ENCODE assay signal across 30 cellular contexts in the genomic region with DNA sequence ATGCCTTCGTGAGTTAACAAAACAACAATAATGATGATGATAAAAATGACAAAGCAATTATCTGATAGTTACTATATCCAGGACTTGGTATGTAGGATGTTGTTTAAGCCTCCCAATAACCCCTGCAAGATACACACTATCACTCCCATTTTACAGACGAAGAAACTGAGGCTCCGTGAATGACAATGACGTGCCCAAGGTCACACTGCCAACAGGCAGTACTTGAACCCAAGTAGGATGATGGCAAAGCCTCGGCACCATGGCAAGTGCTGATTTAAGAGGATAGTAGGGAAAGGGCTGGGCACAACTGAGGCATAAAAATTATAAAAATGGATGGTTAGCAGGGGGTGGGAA.
"Had no signal": no experiment of that assay in that cellular context is flagged by ENCODE, and none has a peak within 500 bp of the region (broad histone marks: within the 10 kb centered on the region; RNA-seq: fewer than 3 reads in every experiment).

No MANE protein-coding gene starts in this region.

- H3K36me3 Mint-ChIP-seq: naive thymus-derived CD4-positive, alpha-beta T cell; natural killer cell treated with Interleukin-12 subunit alpha and Interleukin-12 subunit beta and Interleukin-15 and Interleukin-18, amount 100 ng/mL, for 72 hours; stimulated activated memory B cell treated with anti-CD40 and anti-IgM and Interleukin-4, amounts not matched to agents 10 μg/mL and 1 μg/mL and 100 μg/mL, for 72 hours; type B pancreatic cell had no signal

- H3K27me3 ChIP-seq: pancreas, testis had no signal

- H3K4me1 ChIP-seq: pancreas, prostate gland, spleen, suprapubic skin, testis, tibial artery, upper lobe of right lung, uterus had no signal

- H3K4me1 Mint-ChIP-seq: naive thymus-derived CD4-positive, alpha-beta T cell; neural crest cell; stimulated activated memory B cell treated with anti-CD40 and anti-IgM and Interleukin-4, amounts not matched to agents 10 μg/mL and 1 μg/mL and 100 μg/mL, for 72 hours; stimulated activated naive CD8-positive, alpha-beta T cell treated with anti-CD3 and anti-CD28 coated beads, Interleukin-15, amount 100 ng/mL, for 72 hours had no signal

- H3K27ac Mint-ChIP-seq: naive thymus-derived CD4-positive, alpha-beta T cell; natural killer cell treated with Interleukin-12 subunit alpha and Interleukin-12 subunit beta and Interleukin-15 and Interleukin-18, amount 100 ng/mL, for 72 hours; nephron progenitor cell; stimulated activated memory B cell treated with anti-CD40 and anti-IgM and Interleukin-4, amounts not matched to agents 10 μg/mL and 1 μg/mL and 100 μg/mL, for 72 hours; stimulated activated naive CD8-positive, alpha-beta T cell treated with anti-CD3 and anti-CD28 coated beads, Interleukin-15, amount 100 ng/mL, for 72 hours; type B pancreatic cell had no signal

- DNase-seq: naive thymus-derived CD4-positive, alpha-beta T cell; nephron progenitor cell; nucleus accumbens; pancreas; right cardiac atrium; spleen; stimulated activated CD4-positive, alpha-beta T cell treated with anti-CD3 and anti-CD28 coated beads, Interleukin-12 subunit alpha, Interleukin-12 subunit beta, amount 100 ng/mL, for 4 hours; stimulated activated CD4-positive, alpha-beta T cell treated with anti-CD3 and anti-CD28 coated beads, Interleukin-1b, Interleukin-23, amount 100 ng/mL, for 48 hours; stimulated activated CD4-positive, alpha-beta T cell treated with anti-CD3 and anti-CD28 coated beads, Interleukin-4, amount 100 ng/mL, for 1 hour; stimulated activated CD4-positive, alpha-beta T cell treated with anti-CD3 and anti-CD28 coated beads, Interleukin-4, amount 100 ng/mL, for 4 hours; stimulated activated CD8-positive, alpha-beta memory T cell treated with anti-CD3 and anti-CD28 coated beads, Interleukin-4, amount 100 ng/mL, for 48 hours; stimulated activated naive CD4-positive, alpha-beta T cell; stimulated activated naive CD8-positive, alpha-beta T cell treated with anti-CD3 and anti-CD28 coated beads, Interleukin-15, amount 100 ng/mL, for 72 hours; stimulated activated naive CD8-positive, alpha-beta T cell treated with anti-CD3 and anti-CD28 coated beads, Interleukin-15, Interleukin-2, amounts not matched to agents 100 U/mL and 50 U/mL, for 24 hours; substantia nigra; testis; tibial artery; transverse colon; upper lobe of right lung; uterus had no signal

- ATAC-seq: naive thymus-derived CD4-positive, alpha-beta T cell; natural killer cell treated with Interleukin-12 subunit alpha and Interleukin-12 subunit beta and Interleukin-15 and Interleukin-18, amount 100 ng/mL, for 72 hours; pancreas; right cardiac atrium; sciatic nerve; stimulated activated memory B cell treated with anti-CD40 and anti-IgM and Interleukin-4, amounts not matched to agents 10 μg/mL and 1 μg/mL and 100 μg/mL, for 72 hours; stimulated activated naive CD8-positive, alpha-beta T cell treated with anti-CD3 and anti-CD28 coated beads, Interleukin-15, amount 100 ng/mL, for 72 hours; stimulated activated naive CD8-positive, alpha-beta T cell treated with anti-CD3 and anti-CD28 coated beads, Interleukin-15, Interleukin-2, amounts not matched to agents 100 U/mL and 50 U/mL, for 24 hours; upper lobe of right lung had no signal

- H3K4me3 ChIP-seq: pancreas, prostate gland, skin epidermis, smooth muscle cell, spleen, suprapubic skin, testis, tibial artery, transverse colon, upper lobe of right lung, uterus had no signal

- H3K4me2 ChIP-seq: smooth muscle cell had no signal

- H3K9me3 ChIP-seq: neutrophil, pancreas, prostate gland, suprapubic skin, testis, tibial artery, transverse colon, upper lobe of right lung, uterus had no signal

- H3K9me3 Mint-ChIP-seq: natural killer cell treated with Interleukin-12 subunit alpha and Interleukin-12 subunit beta and Interleukin-15 and Interleukin-18, amount 100 ng/mL, for 72 hours; nephron progenitor cell; neural crest cell; stimulated activated naive CD8-positive, alpha-beta T cell treated with anti-CD3 and anti-CD28 coated beads, Interleukin-15, amount 100 ng/mL, for 72 hours; type B pancreatic cell had no signal

- H3K4me3 Mint-ChIP-seq: naive thymus-derived CD4-positive, alpha-beta T cell; natural killer cell treated with Interleukin-12 subunit alpha and Interleukin-12 subunit beta and Interleukin-15 and Interleukin-18, amount 100 ng/mL, for 72 hours; nephron progenitor cell; neural crest cell; stimulated activated memory B cell treated with anti-CD40 and anti-IgM and Interleukin-4, amounts not matched to agents 10 μg/mL and 1 μg/mL and 100 μg/mL, for 72 hours; stimulated activated naive CD8-positive, alpha-beta T cell treated with anti-CD3 and anti-CD28 coated beads, Interleukin-15, amount 100 ng/mL, for 72 hours; type B pancreatic cell had no signal

- H3K27ac ChIP-seq: neutrophil, pancreas, prostate gland, skin epidermis, spleen, suprapubic skin, testis, tibial artery, transverse colon, upper lobe of right lung, uterus had no signal

- FAIRE-seq: pancreas had no signal

- H3K36me3 ChIP-seq: neutrophil, pancreas, prostate gland, spleen, suprapubic skin, tibial artery, transverse colon, upper lobe of right lung, uterus had no signal
